8 cellular contexts compared by ENCODE assay signal in genomic region chr12:15220961-15221885, GRCh38. TPM values are rescaled to one million over a fixed set of nuclear protein-coding genes. Genes with fewer than 3 reads are reported as not detected.
DNase-seq lines count a peak whose midpoint lies in the region; ATAC-seq and TF ChIP-seq lines count a peak whose summit lies in the region.

RERG (minus strand) TSS chr12:15221417; CDS start chr12:15217489, 3,928 bp downstream.

- no peaks in the 10 kb centered on the region for H3K9me3 Mint-ChIP-seq in activated naive CD4-positive, alpha-beta T cell treated with anti-CD3 and anti-CD28 coated beads for 36 hours

- intact Hi-C loops in activated naive CD4-positive, alpha-beta T cell treated with anti-CD3 and anti-CD28 coated beads for 36 hours (cut with micrococcal nuclease): loop anchor here (1.0 to 5.0 kb wide), 7 partner anchors 70 to 590 kb away; partner anchors contain the start of gene ERP27

- CTCF ChIA-PET in activated naive CD4-positive, alpha-beta T cell treated with anti-CD3 and anti-CD28 coated beads for 36 hours (lab: Charles Lee): interaction anchor here (0.6 to 4.5 kb wide), 36 partner anchors 8 to 706 kb away, joined by 3 to 28 read pairs (median 3); a partner anchor contains a TSS

- H3K36me3 Mint-ChIP-seq in activated naive CD4-positive, alpha-beta T cell treated with anti-CD3 and anti-CD28 coated beads for 36 hours (ENCODE audit: low read depth): no peaks in the 10 kb centered on the region

- H3K27ac Mint-ChIP-seq in activated naive CD4-positive, alpha-beta T cell treated with anti-CD3 and anti-CD28 coated beads for 36 hours: no peak within 1 kb of the TSS

- H3K4me3 Mint-ChIP-seq in activated naive CD4-positive, alpha-beta T cell treated with anti-CD3 and anti-CD28 coated beads for 36 hours: peak within 1 kb of the TSS; percentile 62

- peak within 1 kb of the TSS; percentile 20 for H3K27ac ChIP-seq in substantia nigra (ENCODE audit: low read depth, low read length, poor library complexity, severe bottlenecking)

- DNase-seq in COLO668 (lab: John Stamatoyannopoulos, UW; ENCODE audit: unreplicated experiment): peak; percentile 75
- DNase-seq in RPMI7951 (ENCODE audit: low read depth): peak; percentile 41
- DNase-seq in activated naive CD4-positive, alpha-beta T cell treated with anti-CD3 and anti-CD28 coated beads for 36 hours: peak; percentile 76
- peak; percentile 73 for DNase-seq in globus pallidus (ENCODE audit: low spot score)
- peak; percentile 53 for DNase-seq in omental fat pad (ENCODE audit: low spot score)
- peak in 48 of 49 donors; percentile 12 to 83 (median 65) for DNase-seq in substantia nigra (lab: John Stamatoyannopoulos, UW)

- peaks cover 3% of the 10 kb centered on the region for H3K4me1 Mint-ChIP-seq in activated naive CD4-positive, alpha-beta T cell treated with anti-CD3 and anti-CD28 coated beads for 36 hours (ENCODE audit: low read depth)

- peak in 2 of 3 donors; percentile 71 to 96 for TF ChIP-seq CTCF in omental fat pad (IDR thresholded peaks at IDR 0.05)

- ATAC-seq in GM19455 (IDR thresholded peaks at IDR 0.05; ENCODE audit: unreplicated experiment) (peak; percentile 91), HG03571 (IDR thresholded peaks at IDR 0.05; ENCODE audit: unreplicated experiment) (peak; percentile 92), omental fat pad (ENCODE audit: low FRiP score) (peak; percentile 93)

- peaks cover 13% of the 10 kb centered on the region for H3K27me3 Mint-ChIP-seq in activated naive CD4-positive, alpha-beta T cell treated with anti-CD3 and anti-CD28 coated beads for 36 hours (ENCODE audit: low read depth)

RNA-seq across cellular contexts. Expression of gene RERG, which starts in this region (rescaled TPM):
- 0.10 TPM in 1 of 2 replicates, not detected in the other for total RNA-seq in RPMI7951 (2014; rRNA removed; shearing (Covaris generic))
- total RNA-seq in activated naive CD4-positive, alpha-beta T cell treated with anti-CD3 and anti-CD28 coated beads for 36 hours: not detected
- total RNA-seq in omental fat pad: 10 to 100 TPM in 3 of 4 donors, 1 to 10 TPM in 1; 9.6 to 84.4 (median 36.4) TPM

Comparison
In these comparisons a context has a peak if more than half of its experiments do, and no peak if none do; other contexts are left out.
1. Peak in every context shown above with its lines: DNase-seq, ATAC-seq and H3K27ac ChIP-seq.
2. Peak in DNase-seq in RPMI7951; RNA of the gene not detected or under 1 TPM.
3. Peak in DNase-seq in activated naive CD4-positive, alpha-beta T cell treated with anti-CD3 and anti-CD28 coated beads for 36 hours; RNA of the gene not detected or under 1 TPM.